14 cellular contexts compared by ENCODE assay signal in genomic region chr1:27473755-27474154, GRCh38. TPM values are rescaled to one million over a fixed set of nuclear protein-coding genes. Genes with fewer than 3 reads are reported as not detected.
A peak's percentile ranks its signal among the peaks of the same experiment; 100 is the strongest.
DNase-seq lines count a peak whose midpoint lies in the region; ATAC-seq and TF ChIP-seq lines count a peak whose summit lies in the region.
"Had no signal": no experiment of that assay in that cellular context is flagged by ENCODE, and none has a peak within 500 bp of the region (broad histone marks: within the 10 kb centered on the region; RNA-seq: fewer than 3 reads in every experiment).

No MANE protein-coding gene starts in this region.

- H3K9me3 ChIP-seq in left ventricle myocardium inferior (replicated peaks) (no peaks in the 10 kb centered on the region), T-helper 17 cell (ENCODE audit: control insufficient read depth, low read length, poor library complexity, severe bottlenecking) (no peaks in the 10 kb centered on the region)

- peaks cover 6% of the 10 kb centered on the region for H3K36me3 ChIP-seq in left ventricle myocardium inferior

- H3K4me3 Mint-ChIP-seq in T-helper 17 cell (peak overlapping the region; percentile 25), mesothelial cell of epicardium (no peak overlapping the region)
- H3K4me3 Mint-ChIP-seq: HFFc6 had no signal

- peaks cover 83% of the 10 kb centered on the region for H3K4me1 ChIP-seq in left ventricle myocardium inferior

- peak overlapping the region; percentile 14 for H3K4me3 ChIP-seq in left ventricle myocardium inferior
- H3K4me3 ChIP-seq: dorsolateral prefrontal cortex had no signal

- H3K4me1 Mint-ChIP-seq in T-helper 17 cell (peaks cover 63% of the 10 kb centered on the region), mesothelial cell of epicardium (peaks cover 13% of the 10 kb centered on the region)

- no peaks in the 10 kb centered on the region for H3K9me3 Mint-ChIP-seq in mesothelial cell of epicardium
- H3K9me3 Mint-ChIP-seq: HFFc6 had no signal

- H3K27ac Mint-ChIP-seq in T-helper 17 cell (peak overlapping the region; percentile 76), mesothelial cell of epicardium (peak overlapping the region; percentile 55)
- H3K27ac Mint-ChIP-seq: HFFc6 had no signal

- no peaks in the 10 kb centered on the region for H3K27me3 ChIP-seq in left ventricle myocardium inferior (ENCODE audit: low read depth)
- H3K27me3 ChIP-seq: dorsolateral prefrontal cortex had no signal

- peak overlapping the region; percentile 34 for H3K27ac ChIP-seq in left ventricle myocardium inferior (replicated peaks)

- TF ChIP-seq CTCF in left ventricle myocardium inferior (IDR thresholded peaks at IDR 0.05; ENCODE audit: borderline replicate concordance) = no peak
- no peak for TF ChIP-seq CTCF in mesothelial cell of epicardium (IDR thresholded peaks at IDR 0.05; ENCODE audit: unreplicated experiment)

- ATAC-seq in Right ventricle myocardium inferior = no peak
- peak; percentile 36 for ATAC-seq in T-helper 17 cell

- H3K27me3 Mint-ChIP-seq in T-helper 17 cell (no peaks in the 10 kb centered on the region), mesothelial cell of epicardium (ENCODE audit: low read depth) (no peaks in the 10 kb centered on the region)

- intact Hi-C loops in left ventricle myocardium inferior (cut with micrococcal nuclease) = no loop called here
- intact Hi-C loops in Right ventricle myocardium inferior (cut with DNase I) = no loop called here

- H3K36me3 Mint-ChIP-seq in T-helper 17 cell (ENCODE audit: low read depth) (peaks cover 7% of the 10 kb centered on the region), mesothelial cell of epicardium (peaks cover 12% of the 10 kb centered on the region)

- DNase-seq in left ventricle myocardium inferior (no peak), Right ventricle myocardium inferior (ENCODE audit: missing footprints) (no peak), T-helper 17 cell (no peak), mesothelial cell of epicardium (ENCODE audit: low spot score in 2 of 2, unreplicated experiment in 2 of 2) (no peak), ureter (ENCODE audit: low spot score) (peak; percentile 40), NCI-H1092 treated with DMSO at 0.1 percent for 48 hours (lab: John Stamatoyannopoulos, UW) (no peak), COLO829 (ENCODE audit: low spot score) (no peak), AML-193 (lab: John Stamatoyannopoulos, UW) (no peak)
- DNase-seq: amygdala; HFFc6; NCI-H345; stimulated activated CD4-positive, alpha-beta T cell treated with anti-CD3 and anti-CD28 coated beads, Interleukin-2, amount 100 ng/mL, for 48 hours; stimulated activated naive CD4-positive, alpha-beta T cell treated with Interleukin-2 at 50 U/mL for 16 hours had no signal

RNA-seq across cellular contexts. Expression of gene WASF2, which starts 16.2 kb away (rescaled TPM):
- 51.2 TPM for total RNA-seq in left ventricle myocardium inferior
- total RNA-seq in Right ventricle myocardium inferior = 57.3 TPM
- 100 to 1,000 TPM; 124 to 144 TPM for total RNA-seq in T-helper 17 cell
- total RNA-seq in mesothelial cell of epicardium = 97.8 to 102 TPM (median 99.3 TPM) in 3 replicates
- total RNA-seq in ureter = 141 TPM
